19 cellular contexts compared by ENCODE assay signal in genomic region chr2:160345102-160345501, GRCh38.
DNase-seq lines count a peak whose midpoint lies in the region; ATAC-seq, FAIRE-seq and TF ChIP-seq lines count a peak whose summit lies in the region.
"Had no signal": no experiment of that assay in that cellular context is flagged by ENCODE, and none has a peak within 500 bp of the region (broad histone marks: within the 10 kb centered on the region; RNA-seq: fewer than 3 reads in every experiment).

No MANE protein-coding gene starts in this region.

- peak overlapping the region; percentile 4 for H3K4me3 Mint-ChIP-seq in T-helper 1 cell treated with Interleukin-12 subunit alpha and Interleukin-12 subunit beta and Interleukin-4 antibody, amounts not matched to agents 30 μg/mL and 1 μg/mL, for 36 hours

- peaks cover 11% of the 10 kb centered on the region for H3K4me1 Mint-ChIP-seq in T-helper 1 cell treated with Interleukin-12 subunit alpha and Interleukin-12 subunit beta and Interleukin-4 antibody, amounts not matched to agents 30 μg/mL and 1 μg/mL, for 36 hours (ENCODE audit: low read depth)

- H3K36me3 Mint-ChIP-seq in T-helper 1 cell treated with Interleukin-12 subunit alpha and Interleukin-12 subunit beta and Interleukin-4 antibody, amounts not matched to agents 30 μg/mL and 1 μg/mL, for 36 hours (ENCODE audit: low read depth), result peaks cover 4% of the 10 kb centered on the region

- H3K9me2 ChIP-seq in SK-N-SH, result no peaks in the 10 kb centered on the region

- H3K9me3 Mint-ChIP-seq in T-helper 1 cell treated with Interleukin-12 subunit alpha and Interleukin-12 subunit beta and Interleukin-4 antibody, amounts not matched to agents 30 μg/mL and 1 μg/mL, for 36 hours, result no peaks in the 10 kb centered on the region

- H3K4me3 ChIP-seq in HepG2 (replicated peaks in 1 of 3; ENCODE audit: insufficient read depth in 1 of 3, low read depth in 2 of 3, low read length in 3 of 3), result no peak overlapping the region
- no peak overlapping the region for H3K4me3 ChIP-seq in SK-N-SH (ENCODE audit: low read depth in 2 of 2, low read length in 1 of 2)
- H3K4me3 ChIP-seq: BLaER1 treated with 17β-estradiol and CSF1 and Interleukin-3, amounts not matched to agents 10 nM and 100 nM; esophagus squamous epithelium; heart left ventricle; ovary; skin epidermis had no signal

- H4K20me1 ChIP-seq in HepG2 (ENCODE audit: insufficient read depth, low read length), result 0 out of 2 replicates have a peak, but pooled peaks cover 4% of the 10 kb centered on the region
- peaks cover 42% of the 10 kb centered on the region for H4K20me1 ChIP-seq in SK-N-SH (ENCODE audit: insufficient read depth)

- TF ChIP-seq EP300 in HepG2 (IDR thresholded peaks at IDR 0.05; ENCODE audit: low read depth in 2 of 2, low read length in 2 of 2), result no peak
- TF ChIP-seq EP300 in HepG2 (CRISPR knock-in tag; IDR thresholded peaks at IDR 0.05; ENCODE audit: borderline replicate concordance), result no peak
- no peak for TF ChIP-seq EP300 in SK-N-SH (IDR thresholded peaks at IDR 0.05; ENCODE audit: borderline replicate concordance in 1 of 2, low read depth in 1 of 2, low read length in 1 of 2)

- in situ Hi-C loops in HepG2 (cut with HindIII; ENCODE audit: extremely low pct_ligation_motif_present, low pct_unique_long_range_greater_than_20kb), result no loop called here
- in situ Hi-C loops in GM13977 (cut with MboI; ENCODE audit: low pct_unique_long_range_greater_than_20kb, low sequenced_read_pairs, unreplicated experiment), result no loop called here

- no peaks in the 10 kb centered on the region for H3K27me3 ChIP-seq in HepG2 (ENCODE audit: control insufficient read depth in 1 of 2, insufficient read depth in 2 of 2, low read length in 2 of 2)
- no peaks in the 10 kb centered on the region for H3K27me3 ChIP-seq in SK-N-SH (ENCODE audit: insufficient read depth)
- H3K27me3 ChIP-seq: BLaER1 treated with 17β-estradiol and CSF1 and Interleukin-3, amounts not matched to agents 10 nM and 100 nM; esophagus squamous epithelium; heart left ventricle; ovary had no signal

- no peak for ATAC-seq in HepG2
- no peak for ATAC-seq in HG03139 (IDR thresholded peaks at IDR 0.05; ENCODE audit: unreplicated experiment)
- ATAC-seq: heart left ventricle, Panc1 had no signal

- H3K9me3 ChIP-seq in HepG2 (ENCODE audit: low read length) (no peaks in the 10 kb centered on the region), SK-N-SH (no peaks in the 10 kb centered on the region)
- H3K9me3 ChIP-seq: BLaER1 treated with 17β-estradiol and CSF1 and Interleukin-3, amounts not matched to agents 10 nM and 100 nM; esophagus squamous epithelium; heart left ventricle; ovary had no signal

- TF ChIP-seq POLR2A in HepG2 (IDR thresholded peaks at IDR 0.05; ENCODE audit: insufficient read depth in 1 of 2, low read depth in 2 of 2, low read length in 2 of 2), result no peak

- no peak for TF ChIP-seq CTCF in HepG2 (CRISPR knock-in tag; IDR thresholded peaks at IDR 0.05)
- no peak for TF ChIP-seq CTCF in SK-N-SH (IDR thresholded peaks at IDR 0.05)
- no peak for TF ChIP-seq CTCF in GM13977 (IDR thresholded peaks at IDR 0.05; ENCODE audit: extremely low read depth, insufficient read depth, missing control alignments)

- H3K27ac ChIP-seq in HepG2 (ENCODE audit: extremely low read length, insufficient read depth, low read length) (no peak overlapping the region), SK-N-SH (ENCODE audit: low read depth in 2 of 2, low read length in 1 of 2) (no peak overlapping the region; a peak in 1 of 4 replicates)
- H3K27ac ChIP-seq: BLaER1 treated with 17β-estradiol and CSF1 and Interleukin-3, amounts not matched to agents 10 nM and 100 nM; esophagus squamous epithelium; ovary; skin epidermis had no signal

- peaks cover 5% of the 10 kb centered on the region for H3F3A ChIP-seq in SK-N-SH (replicated peaks; ENCODE audit: insufficient read depth)

- H3K79me2 ChIP-seq in HepG2 (ENCODE audit: insufficient read depth, low read length), result peaks cover 7% of the 10 kb centered on the region
- peaks cover 100% of the 10 kb centered on the region for H3K79me2 ChIP-seq in SK-N-SH (ENCODE audit: insufficient read depth)

- WGBS in HepG2 (ENCODE audit: low lambda C conversion rate), result 94% methylated on average over 3 of the region's 3 CpGs
- WGBS in SK-N-SH (ENCODE audit: low lambda C conversion rate), result 91% methylated on average over 3 of the region's 3 CpGs

- BruUV-seq in HepG2 (replicated peaks; lab: Mats Ljungman, UMichigan), result no TSS peak

- peak; percentile 24 for DNase-seq in stimulated activated CD4-positive, alpha-beta T cell treated with anti-CD3 and anti-CD28 coated beads, Interleukin-15, amount 100 ng/mL, for 24 hours
- no peak for DNase-seq in stimulated activated CD4-positive, alpha-beta T cell treated with anti-CD3 and anti-CD28 coated beads, Interleukin-2, amount 100 ng/mL, for 24 hours
- DNase-seq in HepG2 (ENCODE audit: low spot score), result no peak
- DNase-seq in C1 segment of cervical spinal cord (lab: John Stamatoyannopoulos, UW), result no peak
- DNase-seq in SK-N-SH, result no peak
- DNase-seq in GM13977 (ENCODE audit: low spot score), result no peak
- DNase-seq: EL, esophagus squamous epithelium, H7, heart left ventricle, Kasumi-1, NCI-H187, NCI-H510A, ovary had no signal

- H3K4me1 ChIP-seq in HepG2 (ENCODE audit: insufficient read depth, low read length) (peaks cover 12% of the 10 kb centered on the region), SK-N-SH (ENCODE audit: control insufficient read depth in 1 of 2, insufficient read depth in 2 of 2, low read depth in 1 of 2, low read length in 1 of 2) (peaks cover 11 to 36% of the 10 kb centered on the region in 2 experiments; a peak in 3 of 4 replicates)

- POLR2A ChIA-PET in HepG2 (lab: Yijun Ruan, JAX), result no interaction called here
- POLR2A ChIA-PET in SK-N-SH (lab: Yijun Ruan, JAX), result no interaction called here

- H2AFZ ChIP-seq in HepG2 (ENCODE audit: low read length) (no peak overlapping the region), SK-N-SH (ENCODE audit: low read depth) (no peak overlapping the region)

- intact Hi-C loops in HepG2 (cut with micrococcal nuclease; ENCODE audit: unreplicated experiment), result no loop called here

- H3K36me3 ChIP-seq in HepG2 (replicated peaks in 1 of 2; ENCODE audit: control insufficient read depth in 1 of 2, insufficient read depth in 2 of 2, low read length in 2 of 2) (peaks cover 4% of the 10 kb centered on the region in 2 experiments; a peak in 3 of 5 replicates), SK-N-SH (replicated peaks in 1 of 2; ENCODE audit: control insufficient read depth in 1 of 2, insufficient read depth in 2 of 2, low read length in 1 of 2) (peaks cover 6 to 15% of the 10 kb centered on the region in 2 experiments)
- H3K36me3 ChIP-seq: ovary had no signal

- FAIRE-seq in HepG2 (lab: Jason Lieb, UNC), result no peak

- H3K4me2 ChIP-seq in HepG2 (ENCODE audit: low read depth, low read length), result no peak overlapping the region
- H3K4me2 ChIP-seq in SK-N-SH, result no peak overlapping the region

- no peak overlapping the region for H3K9ac ChIP-seq in HepG2 (ENCODE audit: insufficient read depth, low read depth, low read length)
- no peak overlapping the region for H3K9ac ChIP-seq in SK-N-SH
- H3K9ac ChIP-seq: BLaER1 treated with 17β-estradiol and CSF1 and Interleukin-3, amounts not matched to agents 10 nM and 100 nM had no signal

- no peaks in the 10 kb centered on the region for H3K27me3 Mint-ChIP-seq in T-helper 1 cell treated with Interleukin-12 subunit alpha and Interleukin-12 subunit beta and Interleukin-4 antibody, amounts not matched to agents 30 μg/mL and 1 μg/mL, for 36 hours (ENCODE audit: low read depth)

- H3K27ac Mint-ChIP-seq in T-helper 1 cell treated with Interleukin-12 subunit alpha and Interleukin-12 subunit beta and Interleukin-4 antibody, amounts not matched to agents 30 μg/mL and 1 μg/mL, for 36 hours, result peak overlapping the region; percentile 1

- TF ChIP-seq RAD21 in HepG2 (CRISPR knock-in tag; IDR thresholded peaks at IDR 0.05) (no peak), SK-N-SH (IDR thresholded peaks at IDR 0.05; ENCODE audit: low read length) (no peak)

- CTCF ChIA-PET in HepG2 (lab: Yijun Ruan, JAX; ENCODE audit: low intra/inter-chr PET ratio, low total read pairs), result no interaction called here
- CTCF ChIA-PET in SK-N-SH (lab: Yijun Ruan, JAX), result interaction anchor here (1.1 kb wide), 1 partner anchor 74 kb away, joined by 3 read pairs; no protein-coding TSS in a partner anchor

TF ChIP-seq in HepG2, 621 proteins besides CTCF, POLR2A, EP300 and RAD21:
- 0 out of 2 replicates have a peak, but pooled peaks have one; percentile 10 for TF ChIP-seq ZNF615 (CRISPR knock-in tag; IDR thresholded peaks at IDR 0.05; ENCODE audit: borderline replicate concordance)
- no peak for TF ChIP-seq PHF21A (CRISPR knock-in tag; IDR thresholded peaks at IDR 0.05)
- TF ChIP-seq FOSL1 (CRISPR knock-in tag; IDR thresholded peaks at IDR 0.05; ENCODE audit: borderline replicate concordance), result no peak

TF ChIP-seq in SK-N-SH, 30 proteins besides CTCF, POLR2A, EP300 and RAD21:
- TF ChIP-seq GATA2 (CRISPR knock-in tag; IDR thresholded peaks at IDR 0.05) (no peak), IRF3 (IDR thresholded peaks at IDR 0.05; ENCODE audit: low read depth, low read length) (no peak), SMC3 (IDR thresholded peaks at IDR 0.05; ENCODE audit: low read depth, low read length) (no peak), FOXJ3 (CRISPR knock-in tag; IDR thresholded peaks at IDR 0.05) (no peak), TCF12 (IDR thresholded peaks at IDR 0.05) (no peak)
- TF ChIP-seq, protein P1, sequence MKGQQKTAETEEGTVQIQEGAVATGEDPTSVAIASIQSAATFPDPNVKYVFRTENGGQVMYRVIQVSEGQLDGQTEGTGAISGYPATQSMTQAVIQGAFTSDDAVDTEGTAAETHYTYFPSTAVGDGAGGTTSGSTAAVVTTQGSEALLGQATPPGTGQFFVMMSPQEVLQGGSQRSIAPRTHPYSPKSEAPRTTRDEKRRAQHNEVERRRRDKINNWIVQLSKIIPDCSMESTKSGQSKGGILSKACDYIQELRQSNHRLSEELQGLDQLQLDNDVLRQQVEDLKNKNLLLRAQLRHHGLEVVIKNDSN (IDR thresholded peaks at IDR 0.05; ENCODE audit: borderline replicate concordance, low read depth), result no peak
- TF ChIP-seq, protein P2, sequence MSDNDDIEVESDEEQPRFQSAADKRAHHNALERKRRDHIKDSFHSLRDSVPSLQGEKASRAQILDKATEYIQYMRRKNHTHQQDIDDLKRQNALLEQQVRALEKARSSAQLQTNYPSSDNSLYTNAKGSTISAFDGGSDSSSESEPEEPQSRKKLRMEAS (IDR thresholded peaks at IDR 0.05; ENCODE audit: low read depth), result no peak
